In the genomic region with DNA sequence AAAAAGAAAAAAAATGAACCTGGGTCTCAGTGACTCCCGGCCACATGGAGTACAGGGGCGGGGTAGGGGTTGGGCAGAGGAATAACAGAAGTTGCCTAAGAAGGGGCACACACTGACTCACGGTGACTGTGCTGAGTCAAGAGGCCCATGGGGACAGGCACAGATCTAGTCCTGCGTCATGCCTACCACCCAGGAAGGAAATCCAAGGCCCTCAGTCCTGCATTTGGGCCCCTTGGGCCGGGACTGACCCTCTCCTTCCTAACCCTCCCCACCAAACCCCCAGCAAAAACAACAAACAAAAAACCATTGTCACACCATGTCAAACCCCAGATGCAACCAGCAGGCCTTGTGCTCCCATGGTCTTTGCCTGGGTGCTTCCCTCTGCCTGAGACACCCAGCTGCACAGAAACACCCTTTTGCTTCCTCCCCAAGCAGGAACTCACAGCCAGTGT, we compare ENCODE assay signal across 9 cellular contexts. TPM values are rescaled to one million over a fixed set of nuclear protein-coding genes. Genes with fewer than 3 reads are reported as not detected.
A peak's percentile ranks its signal among the peaks of the same experiment; 100 is the strongest.
DNase-seq lines count a peak whose midpoint lies in the region; ATAC-seq and TF ChIP-seq lines count a peak whose summit lies in the region.
"Had no signal": no experiment of that assay in that cellular context is flagged by ENCODE, and none has a peak within 500 bp of the region (broad histone marks: within the 10 kb centered on the region; RNA-seq: fewer than 3 reads in every experiment).

No MANE protein-coding gene starts in this region.

- no peak overlapping the region for H3K4me3 Mint-ChIP-seq in GM23338
- H3K4me3 Mint-ChIP-seq in activated T-cell treated with anti-CD3 and anti-CD28 coated beads, Interleukin-2, amount 50 U/mL, for 4 hours = no peak overlapping the region
- no peak overlapping the region for H3K4me3 Mint-ChIP-seq in activated CD8-positive, alpha-beta T cell treated with anti-CD3 and anti-CD28 coated beads for 36 hours

- H3K36me3 ChIP-seq in GM23338 (ENCODE audit: insufficient read depth) (no peaks in the 10 kb centered on the region), SJSA1 (no peaks in the 10 kb centered on the region), skeletal muscle tissue (ENCODE audit: control insufficient read depth in 3 of 3, insufficient read depth in 3 of 3, low read length in 3 of 3) (no peaks in the 10 kb centered on the region)

- intact Hi-C loops in activated CD8-positive, alpha-beta T cell treated with anti-CD3 and anti-CD28 coated beads for 36 hours (cut with micrococcal nuclease) = no loop called here

- no peaks in the 10 kb centered on the region for H3K4me1 ChIP-seq in GM23338 (ENCODE audit: insufficient read depth)
- peaks cover 24% of the 10 kb centered on the region for H3K4me1 ChIP-seq in SJSA1 (replicated peaks)
- H3K4me1 ChIP-seq in skeletal muscle tissue (ENCODE audit: control insufficient read depth in 3 of 3, insufficient read depth in 3 of 3, low read length in 3 of 3) = peaks cover 9 to 14% (median 11%) of the 10 kb centered on the region in 3 donors

- no peaks in the 10 kb centered on the region for H3K79me2 ChIP-seq in GM23338 (replicated peaks; ENCODE audit: insufficient read depth)

- no peaks in the 10 kb centered on the region for H3K9me3 Mint-ChIP-seq in GM23338
- H3K9me3 Mint-ChIP-seq in activated T-cell treated with anti-CD3 and anti-CD28 coated beads, Interleukin-2, amount 50 U/mL, for 4 hours = no peaks in the 10 kb centered on the region
- H3K9me3 Mint-ChIP-seq in activated CD8-positive, alpha-beta T cell treated with anti-CD3 and anti-CD28 coated beads for 36 hours = no peaks in the 10 kb centered on the region

- POLR2A ChIA-PET in activated CD8-positive, alpha-beta T cell treated with anti-CD3 and anti-CD28 coated beads for 36 hours (lab: Charles Lee) = no interaction called here

- no peaks in the 10 kb centered on the region for H4K20me1 ChIP-seq in GM23338 (replicated peaks; ENCODE audit: insufficient read depth)

- no peak overlapping the region for H3K4me2 ChIP-seq in GM23338

- H3K27ac ChIP-seq in GM23338 (ENCODE audit: low read depth) (no peak overlapping the region), SJSA1 (peak overlapping the region; percentile 57), skeletal muscle tissue (ENCODE audit: low read depth, low read length) (peak overlapping the region; percentile 41)

- H3K4me1 Mint-ChIP-seq in GM23338 = no peaks in the 10 kb centered on the region
- no peaks in the 10 kb centered on the region for H3K4me1 Mint-ChIP-seq in activated T-cell treated with anti-CD3 and anti-CD28 coated beads, Interleukin-2, amount 50 U/mL, for 4 hours (ENCODE audit: low read depth)
- H3K4me1 Mint-ChIP-seq in activated CD8-positive, alpha-beta T cell treated with anti-CD3 and anti-CD28 coated beads for 36 hours (ENCODE audit: low read depth) = no peaks in the 10 kb centered on the region

- no peak overlapping the region for H3K4me3 ChIP-seq in GM23338
- no peak overlapping the region for H3K4me3 ChIP-seq in SJSA1
- H3K4me3 ChIP-seq in foreskin fibroblast (ENCODE audit: low read depth in 1 of 2, low read length in 2 of 2) = no peak overlapping the region
- no peak overlapping the region for H3K4me3 ChIP-seq in skeletal muscle tissue (ENCODE audit: low read length in 3 of 3)

- H3K36me3 Mint-ChIP-seq in GM23338 (ENCODE audit: low read depth) = no peaks in the 10 kb centered on the region
- H3K36me3 Mint-ChIP-seq in activated T-cell treated with anti-CD3 and anti-CD28 coated beads, Interleukin-2, amount 50 U/mL, for 4 hours (ENCODE audit: insufficient read depth) = no peaks in the 10 kb centered on the region
- H3K36me3 Mint-ChIP-seq in activated CD8-positive, alpha-beta T cell treated with anti-CD3 and anti-CD28 coated beads for 36 hours (ENCODE audit: low read depth) = no peaks in the 10 kb centered on the region

- CTCF ChIA-PET in activated CD8-positive, alpha-beta T cell treated with anti-CD3 and anti-CD28 coated beads for 36 hours (lab: Charles Lee) = interaction anchor here (1.0 kb wide), 1 partner anchor 109 kb away, joined by 3 read pairs; no protein-coding TSS in a partner anchor

- H3K27me3 Mint-ChIP-seq in GM23338 (ENCODE audit: insufficient read depth, low read depth, poor library complexity) = peaks cover 6% of the 10 kb centered on the region
- H3K27me3 Mint-ChIP-seq in activated T-cell treated with anti-CD3 and anti-CD28 coated beads, Interleukin-2, amount 50 U/mL, for 4 hours (ENCODE audit: low read depth) = peaks cover 8% of the 10 kb centered on the region
- peaks cover 4% of the 10 kb centered on the region for H3K27me3 Mint-ChIP-seq in activated CD8-positive, alpha-beta T cell treated with anti-CD3 and anti-CD28 coated beads for 36 hours

- no peaks in the 10 kb centered on the region for H3F3A ChIP-seq in GM23338 (replicated peaks; ENCODE audit: low read depth)

- no peaks in the 10 kb centered on the region for H3K9me2 ChIP-seq in GM23338 (ENCODE audit: insufficient read depth)

- H3K27ac Mint-ChIP-seq in GM23338 = peak overlapping the region; percentile 74; the same call in 1 of the 2 replicates
- no peak overlapping the region for H3K27ac Mint-ChIP-seq in activated CD8-positive, alpha-beta T cell treated with anti-CD3 and anti-CD28 coated beads for 36 hours

- TF ChIP-seq CTCF in GM23338 (conservative IDR thresholded peaks at IDR 0.05; ENCODE audit: low read depth in 2 of 2) (no peak), foreskin fibroblast (IDR thresholded peaks at IDR 0.05; ENCODE audit: low read depth, low read length) (no peak)
- TF ChIP-seq CTCF in activated CD8-positive, alpha-beta T cell treated with anti-CD3 and anti-CD28 coated beads for 36 hours (IDR thresholded peaks at IDR 0.05) = no peak

- no peak for DNase-seq in GM23338 (ENCODE audit: low spot score)
- peak; percentile 95 to 97 for DNase-seq in SJSA1 (ENCODE audit: low read depth in 1 of 2, low spot score in 2 of 2)
- peak; percentile 77 to 84 for DNase-seq in foreskin fibroblast
- no peak for DNase-seq in activated T-cell treated with anti-CD3 and anti-CD28 coated beads, Interleukin-2, amount 50 U/mL, for 4 hours
- DNase-seq in 8988T = no peak
- no peak for DNase-seq in activated CD8-positive, alpha-beta T cell treated with anti-CD3 and anti-CD28 coated beads for 36 hours
- DNase-seq in DMS114 treated with DMSO at 0.1 percent for 48 hours (lab: John Stamatoyannopoulos, UW; ENCODE audit: unreplicated experiment) = no peak
- DNase-seq: NCI-H1694 had no signal

- no peak overlapping the region for H3K9ac ChIP-seq in skeletal muscle tissue (ENCODE audit: low read depth in 1 of 3, low read length in 3 of 3)

- no peak overlapping the region for H2AFZ ChIP-seq in GM23338

- no peaks in the 10 kb centered on the region for H3K9me3 ChIP-seq in SJSA1 (replicated peaks)
- no peaks in the 10 kb centered on the region for H3K9me3 ChIP-seq in skeletal muscle tissue (ENCODE audit: control insufficient read depth in 3 of 3, low read length in 3 of 3)

- no peaks in the 10 kb centered on the region for H3K27me3 ChIP-seq in GM23338 (ENCODE audit: insufficient read depth)
- H3K27me3 ChIP-seq in SJSA1 (replicated peaks) = no peaks in the 10 kb centered on the region
- no peaks in the 10 kb centered on the region for H3K27me3 ChIP-seq in skeletal muscle tissue (ENCODE audit: control insufficient read depth in 3 of 3, insufficient read depth in 3 of 3, low read length in 3 of 3)

- ATAC-seq in GM23338 = no peak
- no peak for ATAC-seq in activated T-cell treated with anti-CD3 and anti-CD28 coated beads, Interleukin-2, amount 50 U/mL, for 4 hours
- no peak for ATAC-seq in activated CD8-positive, alpha-beta T cell treated with anti-CD3 and anti-CD28 coated beads for 36 hours

TF ChIP-seq in GM23338, 12 proteins besides CTCF, POLR2A, EP300 and RAD21 (continues in another document):
- no peak for TF ChIP-seq NANOG (IDR thresholded peaks at IDR 0.05; ENCODE audit: borderline replicate concordance)
- no peak for TF ChIP-seq JUNB (IDR thresholded peaks at IDR 0.05; ENCODE audit: unreplicated experiment)
- TF ChIP-seq CREB1 (CRISPR knock-in tag; IDR thresholded peaks at IDR 0.05; ENCODE audit: low read depth) = no peak
- no peak for TF ChIP-seq EZH2 (IDR thresholded peaks at IDR 0.05; ENCODE audit: low read depth, unreplicated experiment)
- no peak for TF ChIP-seq ZNF331 (CRISPR knock-in tag; IDR thresholded peaks at IDR 0.05; ENCODE audit: low read depth)
- no peak for TF ChIP-seq STAT1 (IDR thresholded peaks at IDR 0.05; ENCODE audit: unreplicated experiment)

RNA-seq across cellular contexts. Expression of gene NOTCH3, which starts 9.6 kb away (rescaled TPM):
- total RNA-seq in GM23338 (2014; rRNA removed; shearing (Covaris generic)) = 151 and 172 TPM in 2 replicates
- 24.3 and 25.0 TPM in 2 replicates for polyA plus RNA-seq in GM23338 (2016; fragmentation: Nextera tagmentation; extraction: Ambion mirVana)
- 25.4 and 33.1 TPM in 2 replicates for total RNA-seq in SJSA1 (2014; rRNA removed; shearing (Covaris generic))
- 77.8 TPM for total RNA-seq in skeletal muscle tissue
- total RNA-seq in activated T-cell treated with anti-CD3 and anti-CD28 coated beads, Interleukin-2, amount 50 U/mL, for 4 hours = under 1 TPM; 0.16 to 0.27 (median 0.18) TPM
- under 1 TPM in 1 of 2 experiments, not detected in 1; 0.16 TPM for total RNA-seq in activated CD8-positive, alpha-beta T cell treated with anti-CD3 and anti-CD28 coated beads for 36 hours

RNA-seq across cellular contexts. Expression of gene EPHX3, which starts 21.9 kb away (rescaled TPM):
- total RNA-seq in GM23338 (2014; rRNA removed; shearing (Covaris generic)) = 15.0 and 24.8 TPM in 2 replicates
- polyA plus RNA-seq in GM23338 (2016; fragmentation: Nextera tagmentation; extraction: Ambion mirVana) = 19.7 and 19.8 TPM in 2 replicates
- 0.08 TPM in 1 of 2 replicates, not detected in the other for total RNA-seq in SJSA1 (2014; rRNA removed; shearing (Covaris generic))
- total RNA-seq in skeletal muscle tissue = not detected
- total RNA-seq in activated T-cell treated with anti-CD3 and anti-CD28 coated beads, Interleukin-2, amount 50 U/mL, for 4 hours = under 1 TPM in 1 of 3 donors, not detected in 2; 0.29 TPM
- total RNA-seq in activated CD8-positive, alpha-beta T cell treated with anti-CD3 and anti-CD28 coated beads for 36 hours = not detected

Comparison
In these comparisons a context has a peak if more than half of its experiments do, and no peak if none do; other contexts are left out.
1. DNase-seq: peak in SJSA1 (2 of 2) and foreskin fibroblast (2 of 2); none in GM23338 (single experiment), activated T-cell treated with anti-CD3 and anti-CD28 coated beads, Interleukin-2, amount 50 U/mL, for 4 hours (single experiment), 8988T (single experiment), activated CD8-positive, alpha-beta T cell treated with anti-CD3 and anti-CD28 coated beads for 36 hours (single experiment) and DMS114 treated with DMSO at 0.1 percent for 48 hours (single experiment).
2. RNA of gene NOTCH3, which starts 9.6 kb away (total RNA-seq): 151 to 172 TPM in GM23338, 77.8 TPM in skeletal muscle tissue (single experiment) and 25.4 to 33.1 TPM in SJSA1; 0.16 to 0.27 TPM in activated T-cell treated with anti-CD3 and anti-CD28 coated beads, Interleukin-2, amount 50 U/mL, for 4 hours and 0.16 TPM in activated CD8-positive, alpha-beta T cell treated with anti-CD3 and anti-CD28 coated beads for 36 hours; every median in the first group is over 10 times any median in the second.
3. RNA of gene EPHX3, which starts 21.9 kb away (total RNA-seq): 15.0 to 24.8 TPM in GM23338; not detected in activated CD8-positive, alpha-beta T cell treated with anti-CD3 and anti-CD28 coated beads for 36 hours, 0.29 TPM in activated T-cell treated with anti-CD3 and anti-CD28 coated beads, Interleukin-2, amount 50 U/mL, for 4 hours, 0.08 TPM in SJSA1 and not detected in skeletal muscle tissue (single experiment); every median in the first group is over 10 times any median in the second.